In the genomic region with DNA sequence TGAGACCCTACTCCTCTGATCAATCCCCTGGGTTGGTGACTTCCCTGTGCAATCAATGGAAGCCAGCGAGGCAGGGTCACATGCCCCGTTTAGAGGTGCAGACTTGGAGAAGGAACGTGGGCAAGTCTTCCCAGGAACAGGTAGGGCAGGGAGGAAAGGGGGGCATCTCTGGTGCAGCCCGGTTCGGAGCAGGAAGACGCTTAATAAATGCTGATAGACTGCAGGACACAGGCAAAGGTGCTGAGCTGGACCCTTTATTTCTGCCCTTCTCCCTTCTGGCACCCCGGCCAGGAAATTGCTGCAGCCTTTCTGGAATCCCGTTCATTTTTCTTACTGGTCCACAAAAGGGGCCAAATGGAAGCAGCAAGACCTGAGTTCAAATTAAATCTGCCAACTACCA, we compare ENCODE assay signal across 1 cellular context.
TF ChIP-seq lines count a peak whose summit lies in the region.

No MANE protein-coding gene starts in this region.

TF ChIP-seq in GM23338, 12 proteins besides CTCF, POLR2A, EP300 and RAD21 (continued from another document):
- TF ChIP-seq, protein P1, sequence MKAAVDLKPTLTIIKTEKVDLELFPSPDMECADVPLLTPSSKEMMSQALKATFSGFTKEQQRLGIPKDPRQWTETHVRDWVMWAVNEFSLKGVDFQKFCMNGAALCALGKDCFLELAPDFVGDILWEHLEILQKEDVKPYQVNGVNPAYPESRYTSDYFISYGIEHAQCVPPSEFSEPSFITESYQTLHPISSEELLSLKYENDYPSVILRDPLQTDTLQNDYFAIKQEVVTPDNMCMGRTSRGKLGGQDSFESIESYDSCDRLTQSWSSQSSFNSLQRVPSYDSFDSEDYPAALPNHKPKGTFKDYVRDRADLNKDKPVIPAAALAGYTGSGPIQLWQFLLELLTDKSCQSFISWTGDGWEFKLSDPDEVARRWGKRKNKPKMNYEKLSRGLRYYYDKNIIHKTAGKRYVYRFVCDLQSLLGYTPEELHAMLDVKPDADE (IDR thresholded peaks at IDR 0.05) = no peak
- TF ChIP-seq EZH2phosphoT487 (IDR thresholded peaks at IDR 0.05; ENCODE audit: unreplicated experiment) (no peak), NANOG (IDR thresholded peaks at IDR 0.05; ENCODE audit: borderline replicate concordance) (no peak), ZNF114 (CRISPR knock-in tag; IDR thresholded peaks at IDR 0.05) (no peak), STAT1 (IDR thresholded peaks at IDR 0.05; ENCODE audit: unreplicated experiment) (no peak), JUNB (IDR thresholded peaks at IDR 0.05; ENCODE audit: unreplicated experiment) (no peak)
- TF ChIP-seq, protein P2, sequence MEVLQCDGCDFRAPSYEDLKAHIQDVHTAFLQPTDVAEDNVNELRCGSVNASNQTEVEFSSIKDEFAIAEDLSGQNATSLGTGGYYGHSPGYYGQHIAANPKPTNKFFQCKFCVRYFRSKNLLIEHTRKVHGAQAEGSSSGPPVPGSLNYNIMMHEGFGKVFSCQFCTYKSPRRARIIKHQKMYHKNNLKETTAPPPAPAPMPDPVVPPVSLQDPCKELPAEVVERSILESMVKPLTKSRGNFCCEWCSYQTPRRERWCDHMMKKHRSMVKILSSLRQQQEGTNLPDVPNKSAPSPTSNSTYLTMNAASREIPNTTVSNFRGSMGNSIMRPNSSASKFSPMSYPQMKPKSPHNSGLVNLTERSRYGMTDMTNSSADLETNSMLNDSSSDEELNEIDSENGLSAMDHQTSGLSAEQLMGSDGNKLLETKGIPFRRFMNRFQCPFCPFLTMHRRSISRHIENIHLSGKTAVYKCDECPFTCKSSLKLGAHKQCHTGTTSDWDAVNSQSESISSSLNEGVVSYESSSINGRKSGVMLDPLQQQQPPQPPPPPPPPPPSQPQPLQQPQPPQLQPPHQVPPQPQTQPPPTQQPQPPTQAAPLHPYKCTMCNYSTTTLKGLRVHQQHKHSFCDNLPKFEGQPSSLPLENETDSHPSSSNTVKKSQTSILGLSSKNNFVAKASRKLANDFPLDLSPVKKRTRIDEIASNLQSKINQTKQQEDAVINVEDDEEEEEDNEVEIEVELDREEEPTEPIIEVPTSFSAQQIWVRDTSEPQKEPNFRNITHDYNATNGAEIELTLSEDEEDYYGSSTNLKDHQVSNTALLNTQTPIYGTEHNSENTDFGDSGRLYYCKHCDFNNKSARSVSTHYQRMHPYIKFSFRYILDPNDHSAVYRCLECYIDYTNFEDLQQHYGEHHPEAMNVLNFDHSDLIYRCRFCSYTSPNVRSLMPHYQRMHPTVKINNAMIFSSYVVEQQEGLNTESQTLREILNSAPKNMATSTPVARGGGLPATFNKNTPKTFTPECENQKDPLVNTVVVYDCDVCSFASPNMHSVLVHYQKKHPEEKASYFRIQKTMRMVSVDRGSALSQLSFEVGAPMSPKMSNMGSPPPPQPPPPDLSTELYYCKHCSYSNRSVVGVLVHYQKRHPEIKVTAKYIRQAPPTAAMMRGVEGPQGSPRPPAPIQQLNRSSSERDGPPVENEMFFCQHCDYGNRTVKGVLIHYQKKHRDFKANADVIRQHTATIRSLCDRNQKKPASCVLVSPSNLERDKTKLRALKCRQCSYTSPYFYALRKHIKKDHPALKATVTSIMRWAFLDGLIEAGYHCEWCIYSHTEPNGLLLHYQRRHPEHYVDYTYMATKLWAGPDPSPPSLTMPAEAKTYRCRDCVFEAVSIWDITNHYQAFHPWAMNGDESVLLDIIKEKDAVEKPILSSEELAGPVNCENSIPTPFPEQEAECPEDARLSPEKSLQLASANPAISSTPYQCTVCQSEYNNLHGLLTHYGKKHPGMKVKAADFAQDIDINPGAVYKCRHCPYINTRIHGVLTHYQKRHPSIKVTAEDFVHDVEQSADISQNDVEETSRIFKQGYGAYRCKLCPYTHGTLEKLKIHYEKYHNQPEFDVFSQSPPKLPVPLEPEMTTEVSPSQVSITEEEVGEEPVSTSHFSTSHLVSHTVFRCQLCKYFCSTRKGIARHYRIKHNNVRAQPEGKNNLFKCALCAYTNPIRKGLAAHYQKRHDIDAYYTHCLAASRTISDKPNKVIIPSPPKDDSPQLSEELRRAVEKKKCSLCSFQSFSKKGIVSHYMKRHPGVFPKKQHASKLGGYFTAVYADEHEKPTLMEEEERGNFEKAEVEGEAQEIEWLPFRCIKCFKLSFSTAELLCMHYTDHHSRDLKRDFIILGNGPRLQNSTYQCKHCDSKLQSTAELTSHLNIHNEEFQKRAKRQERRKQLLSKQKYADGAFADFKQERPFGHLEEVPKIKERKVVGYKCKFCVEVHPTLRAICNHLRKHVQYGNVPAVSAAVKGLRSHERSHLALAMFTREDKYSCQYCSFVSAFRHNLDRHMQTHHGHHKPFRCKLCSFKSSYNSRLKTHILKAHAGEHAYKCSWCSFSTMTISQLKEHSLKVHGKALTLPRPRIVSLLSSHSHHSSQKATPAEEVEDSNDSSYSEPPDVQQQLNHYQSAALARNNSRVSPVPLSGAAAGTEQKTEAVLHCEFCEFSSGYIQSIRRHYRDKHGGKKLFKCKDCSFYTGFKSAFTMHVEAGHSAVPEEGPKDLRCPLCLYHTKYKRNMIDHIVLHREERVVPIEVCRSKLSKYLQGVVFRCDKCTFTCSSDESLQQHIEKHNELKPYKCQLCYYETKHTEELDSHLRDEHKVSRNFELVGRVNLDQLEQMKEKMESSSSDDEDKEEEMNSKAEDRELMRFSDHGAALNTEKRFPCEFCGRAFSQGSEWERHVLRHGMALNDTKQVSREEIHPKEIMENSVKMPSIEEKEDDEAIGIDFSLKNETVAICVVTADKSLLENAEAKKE (CRISPR knock-in tag; IDR thresholded peaks at IDR 0.05) = no peak
- TF ChIP-seq, protein P3, sequence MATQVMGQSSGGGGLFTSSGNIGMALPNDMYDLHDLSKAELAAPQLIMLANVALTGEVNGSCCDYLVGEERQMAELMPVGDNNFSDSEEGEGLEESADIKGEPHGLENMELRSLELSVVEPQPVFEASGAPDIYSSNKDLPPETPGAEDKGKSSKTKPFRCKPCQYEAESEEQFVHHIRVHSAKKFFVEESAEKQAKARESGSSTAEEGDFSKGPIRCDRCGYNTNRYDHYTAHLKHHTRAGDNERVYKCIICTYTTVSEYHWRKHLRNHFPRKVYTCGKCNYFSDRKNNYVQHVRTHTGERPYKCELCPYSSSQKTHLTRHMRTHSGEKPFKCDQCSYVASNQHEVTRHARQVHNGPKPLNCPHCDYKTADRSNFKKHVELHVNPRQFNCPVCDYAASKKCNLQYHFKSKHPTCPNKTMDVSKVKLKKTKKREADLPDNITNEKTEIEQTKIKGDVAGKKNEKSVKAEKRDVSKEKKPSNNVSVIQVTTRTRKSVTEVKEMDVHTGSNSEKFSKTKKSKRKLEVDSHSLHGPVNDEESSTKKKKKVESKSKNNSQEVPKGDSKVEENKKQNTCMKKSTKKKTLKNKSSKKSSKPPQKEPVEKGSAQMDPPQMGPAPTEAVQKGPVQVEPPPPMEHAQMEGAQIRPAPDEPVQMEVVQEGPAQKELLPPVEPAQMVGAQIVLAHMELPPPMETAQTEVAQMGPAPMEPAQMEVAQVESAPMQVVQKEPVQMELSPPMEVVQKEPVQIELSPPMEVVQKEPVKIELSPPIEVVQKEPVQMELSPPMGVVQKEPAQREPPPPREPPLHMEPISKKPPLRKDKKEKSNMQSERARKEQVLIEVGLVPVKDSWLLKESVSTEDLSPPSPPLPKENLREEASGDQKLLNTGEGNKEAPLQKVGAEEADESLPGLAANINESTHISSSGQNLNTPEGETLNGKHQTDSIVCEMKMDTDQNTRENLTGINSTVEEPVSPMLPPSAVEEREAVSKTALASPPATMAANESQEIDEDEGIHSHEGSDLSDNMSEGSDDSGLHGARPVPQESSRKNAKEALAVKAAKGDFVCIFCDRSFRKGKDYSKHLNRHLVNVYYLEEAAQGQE (IDR thresholded peaks at IDR 0.05; ENCODE audit: unreplicated experiment) = no peak
